8 cellular contexts compared by ENCODE assay signal in the genomic region with DNA sequence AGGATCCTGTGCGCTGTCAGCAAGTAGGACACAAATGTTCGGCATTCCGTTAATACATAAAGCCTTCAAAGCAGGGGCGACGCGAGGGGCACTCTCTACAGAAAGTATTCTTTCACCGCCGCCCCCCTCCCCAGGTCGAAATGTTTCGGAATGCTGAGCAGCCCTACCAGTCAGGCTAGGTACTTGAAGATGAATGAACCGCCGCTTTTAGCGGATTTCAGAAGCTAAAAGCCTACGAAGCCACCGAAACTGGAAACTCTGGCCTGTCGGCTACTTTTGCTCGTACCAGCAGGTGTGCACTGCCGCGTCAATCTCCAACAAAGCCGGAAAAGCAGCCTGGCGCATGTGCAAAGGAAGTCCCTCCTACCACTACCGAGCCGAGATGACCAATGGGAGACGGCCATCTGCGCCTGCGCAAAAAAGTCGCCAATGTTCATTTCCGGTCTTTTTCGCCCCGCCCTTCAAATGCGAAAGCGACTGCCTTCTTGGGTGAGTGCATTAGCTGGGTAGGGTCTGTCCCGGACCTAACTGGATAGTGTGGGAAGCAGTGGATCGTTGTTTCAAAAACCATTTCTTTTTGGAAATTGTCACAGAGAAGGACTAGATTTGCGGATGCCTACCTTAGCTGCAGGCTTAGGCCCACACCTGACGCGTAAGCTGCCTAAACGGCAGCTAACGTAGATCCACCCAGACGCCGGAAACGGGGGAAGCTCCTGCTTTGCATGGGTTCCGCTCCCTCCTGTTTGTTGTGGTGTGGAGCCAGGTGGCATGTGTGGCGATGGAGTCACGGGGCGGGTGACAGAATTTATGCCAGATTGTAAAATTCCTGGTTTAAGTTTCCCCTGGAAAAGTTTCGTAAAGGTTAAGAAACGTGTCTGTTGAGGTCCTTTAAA.
DNase-seq lines count a peak whose midpoint lies in the region; ATAC-seq, FAIRE-seq and TF ChIP-seq lines count a peak whose summit lies in the region.

Gene WDR5B (minus strand): TSS at position 301 of the 893 bp plus-strand sequence. CDS start 534 bp downstream, outside the sequence.

- DNase-seq in cardiac fibroblast (ENCODE audit: low read depth in 2 of 2): peak; percentile 98 to 99
- peak; percentile 98 for DNase-seq in stimulated activated CD4-positive, alpha-beta T cell treated with anti-CD3 and anti-CD28 coated beads, Interleukin-15, amount 100 ng/mL, for 24 hours
- DNase-seq in DMS79 (lab: John Stamatoyannopoulos, UW): no peak
- no peak for DNase-seq in NCI-H1105 (lab: John Stamatoyannopoulos, UW)

- ATAC-seq in GM18868 (IDR thresholded peaks at IDR 0.05; ENCODE audit: unreplicated experiment): peak; percentile 81
- peak; percentile 79 for ATAC-seq in HG03095 (IDR thresholded peaks at IDR 0.05; ENCODE audit: unreplicated experiment)

- peak within 1 kb of the TSS; percentile 98 for H3K4me3 Mint-ChIP-seq in T-helper 1 cell treated with Interleukin-12 subunit alpha and Interleukin-12 subunit beta and Interleukin-4 antibody, amounts not matched to agents 30 μg/mL and 1 μg/mL, for 36 hours

- TF ChIP-seq CTCF in cardiac fibroblast (IDR thresholded peaks at IDR 0.05; ENCODE audit: low read depth, low read length): no peak

- peak within 1 kb of the TSS; percentile 100 for H3K27ac Mint-ChIP-seq in T-helper 1 cell treated with Interleukin-12 subunit alpha and Interleukin-12 subunit beta and Interleukin-4 antibody, amounts not matched to agents 30 μg/mL and 1 μg/mL, for 36 hours

- FAIRE-seq in islet of Langerhans (lab: Jason Lieb, UNC): peak; percentile 99

- H3K27me3 Mint-ChIP-seq in T-helper 1 cell treated with Interleukin-12 subunit alpha and Interleukin-12 subunit beta and Interleukin-4 antibody, amounts not matched to agents 30 μg/mL and 1 μg/mL, for 36 hours (ENCODE audit: low read depth): no peaks in the 10 kb centered on the region

- H3K36me3 Mint-ChIP-seq in T-helper 1 cell treated with Interleukin-12 subunit alpha and Interleukin-12 subunit beta and Interleukin-4 antibody, amounts not matched to agents 30 μg/mL and 1 μg/mL, for 36 hours (ENCODE audit: low read depth): peaks cover 27% of the 10 kb centered on the region

- no peaks in the 10 kb centered on the region for H3K9me3 Mint-ChIP-seq in T-helper 1 cell treated with Interleukin-12 subunit alpha and Interleukin-12 subunit beta and Interleukin-4 antibody, amounts not matched to agents 30 μg/mL and 1 μg/mL, for 36 hours

- H3K4me1 Mint-ChIP-seq in T-helper 1 cell treated with Interleukin-12 subunit alpha and Interleukin-12 subunit beta and Interleukin-4 antibody, amounts not matched to agents 30 μg/mL and 1 μg/mL, for 36 hours (ENCODE audit: low read depth): peaks cover 34% of the 10 kb centered on the region

- H3K4me3 ChIP-seq in cardiac fibroblast (replicated peaks in 1 of 2; ENCODE audit: low read depth in 2 of 2, low read length in 2 of 2): peak within 1 kb of the TSS; percentile 84 to 85

Comparison
In these comparisons a context has a peak if more than half of its experiments do, and no peak if none do; other contexts are left out.
1. DNase-seq: peak in cardiac fibroblast (2 of 2) and stimulated activated CD4-positive, alpha-beta T cell treated with anti-CD3 and anti-CD28 coated beads, Interleukin-15, amount 100 ng/mL, for 24 hours (single experiment); none in DMS79 (single experiment) and NCI-H1105 (single experiment).